In genomic region chr9:95857896-95858295, GRCh38 we compare ENCODE assay signal across 1 cellular context.
TF ChIP-seq lines count a peak whose summit lies in the region.

No MANE protein-coding gene starts in this region.

TF ChIP-seq in HCT116, 20 proteins besides CTCF, POLR2A, EP300 and RAD21 (continued from another document):
- TF ChIP-seq, protein P1, sequence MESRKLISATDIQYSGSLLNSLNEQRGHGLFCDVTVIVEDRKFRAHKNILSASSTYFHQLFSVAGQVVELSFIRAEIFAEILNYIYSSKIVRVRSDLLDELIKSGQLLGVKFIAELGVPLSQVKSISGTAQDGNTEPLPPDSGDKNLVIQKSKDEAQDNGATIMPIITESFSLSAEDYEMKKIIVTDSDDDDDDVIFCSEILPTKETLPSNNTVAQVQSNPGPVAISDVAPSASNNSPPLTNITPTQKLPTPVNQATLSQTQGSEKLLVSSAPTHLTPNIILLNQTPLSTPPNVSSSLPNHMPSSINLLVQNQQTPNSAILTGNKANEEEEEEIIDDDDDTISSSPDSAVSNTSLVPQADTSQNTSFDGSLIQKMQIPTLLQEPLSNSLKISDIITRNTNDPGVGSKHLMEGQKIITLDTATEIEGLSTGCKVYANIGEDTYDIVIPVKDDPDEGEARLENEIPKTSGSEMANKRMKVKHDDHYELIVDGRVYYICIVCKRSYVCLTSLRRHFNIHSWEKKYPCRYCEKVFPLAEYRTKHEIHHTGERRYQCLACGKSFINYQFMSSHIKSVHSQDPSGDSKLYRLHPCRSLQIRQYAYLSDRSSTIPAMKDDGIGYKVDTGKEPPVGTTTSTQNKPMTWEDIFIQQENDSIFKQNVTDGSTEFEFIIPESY (IDR thresholded peaks at IDR 0.05; ENCODE audit: extremely low read depth, insufficient replicate concordance, low read length), result no peak
- TF ChIP-seq, protein P2, sequence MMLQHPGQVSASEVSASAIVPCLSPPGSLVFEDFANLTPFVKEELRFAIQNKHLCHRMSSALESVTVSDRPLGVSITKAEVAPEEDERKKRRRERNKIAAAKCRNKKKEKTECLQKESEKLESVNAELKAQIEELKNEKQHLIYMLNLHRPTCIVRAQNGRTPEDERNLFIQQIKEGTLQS (IDR thresholded peaks at IDR 0.05), result no peak
- no peak for TF ChIP-seq ZNF274 (IDR thresholded peaks at IDR 0.05; ENCODE audit: low read depth, low read length)
